ENCODE assay signal across 1 cellular context in the genomic region with DNA sequence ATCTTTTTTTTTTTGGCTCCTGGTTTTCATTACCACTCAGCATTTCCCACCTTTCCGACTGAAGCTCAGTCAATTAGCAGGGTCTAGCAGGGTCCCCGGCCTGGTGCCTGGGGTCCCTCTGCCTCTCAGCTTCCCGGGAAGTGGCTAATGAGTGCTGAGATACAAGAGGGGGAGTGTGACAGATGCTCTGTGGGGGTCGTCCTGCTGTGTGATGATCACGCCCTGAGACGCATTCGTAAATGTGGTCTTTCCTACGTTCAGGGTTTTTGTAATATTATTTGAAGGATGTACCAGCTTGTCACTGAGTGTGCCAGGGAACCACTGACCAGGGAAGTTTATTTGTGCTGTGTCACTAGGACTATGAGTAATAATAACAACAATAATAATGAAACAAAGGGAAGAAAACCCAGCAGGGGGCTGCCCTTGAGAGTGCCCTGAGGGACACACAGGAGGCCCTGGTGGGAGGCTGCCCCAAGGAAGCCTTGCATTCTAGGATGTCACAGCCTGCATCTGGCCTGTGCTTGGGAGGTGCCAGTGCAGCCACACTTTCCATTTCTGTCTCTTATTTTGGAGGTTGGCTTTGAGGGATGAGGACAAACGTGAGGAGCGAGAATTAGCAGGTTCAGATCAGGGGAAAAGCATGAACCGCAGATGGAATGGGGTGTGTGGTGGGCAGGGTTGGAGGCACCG.
TF ChIP-seq lines count a peak whose summit lies in the region.

No MANE protein-coding gene starts in this region.

TF ChIP-seq in HEK293, 187 proteins besides CTCF, POLR2A, EP300 and RAD21 (continued from another document):
- TF ChIP-seq, protein P1, sequence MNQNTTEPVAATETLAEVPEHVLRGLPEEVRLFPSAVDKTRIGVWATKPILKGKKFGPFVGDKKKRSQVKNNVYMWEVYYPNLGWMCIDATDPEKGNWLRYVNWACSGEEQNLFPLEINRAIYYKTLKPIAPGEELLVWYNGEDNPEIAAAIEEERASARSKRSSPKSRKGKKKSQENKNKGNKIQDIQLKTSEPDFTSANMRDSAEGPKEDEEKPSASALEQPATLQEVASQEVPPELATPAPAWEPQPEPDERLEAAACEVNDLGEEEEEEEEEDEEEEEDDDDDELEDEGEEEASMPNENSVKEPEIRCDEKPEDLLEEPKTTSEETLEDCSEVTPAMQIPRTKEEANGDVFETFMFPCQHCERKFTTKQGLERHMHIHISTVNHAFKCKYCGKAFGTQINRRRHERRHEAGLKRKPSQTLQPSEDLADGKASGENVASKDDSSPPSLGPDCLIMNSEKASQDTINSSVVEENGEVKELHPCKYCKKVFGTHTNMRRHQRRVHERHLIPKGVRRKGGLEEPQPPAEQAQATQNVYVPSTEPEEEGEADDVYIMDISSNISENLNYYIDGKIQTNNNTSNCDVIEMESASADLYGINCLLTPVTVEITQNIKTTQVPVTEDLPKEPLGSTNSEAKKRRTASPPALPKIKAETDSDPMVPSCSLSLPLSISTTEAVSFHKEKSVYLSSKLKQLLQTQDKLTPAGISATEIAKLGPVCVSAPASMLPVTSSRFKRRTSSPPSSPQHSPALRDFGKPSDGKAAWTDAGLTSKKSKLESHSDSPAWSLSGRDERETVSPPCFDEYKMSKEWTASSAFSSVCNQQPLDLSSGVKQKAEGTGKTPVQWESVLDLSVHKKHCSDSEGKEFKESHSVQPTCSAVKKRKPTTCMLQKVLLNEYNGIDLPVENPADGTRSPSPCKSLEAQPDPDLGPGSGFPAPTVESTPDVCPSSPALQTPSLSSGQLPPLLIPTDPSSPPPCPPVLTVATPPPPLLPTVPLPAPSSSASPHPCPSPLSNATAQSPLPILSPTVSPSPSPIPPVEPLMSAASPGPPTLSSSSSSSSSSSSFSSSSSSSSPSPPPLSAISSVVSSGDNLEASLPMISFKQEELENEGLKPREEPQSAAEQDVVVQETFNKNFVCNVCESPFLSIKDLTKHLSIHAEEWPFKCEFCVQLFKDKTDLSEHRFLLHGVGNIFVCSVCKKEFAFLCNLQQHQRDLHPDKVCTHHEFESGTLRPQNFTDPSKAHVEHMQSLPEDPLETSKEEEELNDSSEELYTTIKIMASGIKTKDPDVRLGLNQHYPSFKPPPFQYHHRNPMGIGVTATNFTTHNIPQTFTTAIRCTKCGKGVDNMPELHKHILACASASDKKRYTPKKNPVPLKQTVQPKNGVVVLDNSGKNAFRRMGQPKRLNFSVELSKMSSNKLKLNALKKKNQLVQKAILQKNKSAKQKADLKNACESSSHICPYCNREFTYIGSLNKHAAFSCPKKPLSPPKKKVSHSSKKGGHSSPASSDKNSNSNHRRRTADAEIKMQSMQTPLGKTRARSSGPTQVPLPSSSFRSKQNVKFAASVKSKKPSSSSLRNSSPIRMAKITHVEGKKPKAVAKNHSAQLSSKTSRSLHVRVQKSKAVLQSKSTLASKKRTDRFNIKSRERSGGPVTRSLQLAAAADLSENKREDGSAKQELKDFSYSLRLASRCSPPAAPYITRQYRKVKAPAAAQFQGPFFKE (tag by site-specific recombination; IDR thresholded peaks at IDR 0.05; ENCODE audit: borderline replicate concordance) = no peak
- TF ChIP-seq HOXA7 (CRISPR knock-in tag; IDR thresholded peaks at IDR 0.05; ENCODE audit: borderline replicate concordance) (no peak), ZNF266 (tag by site-specific recombination; IDR thresholded peaks at IDR 0.05; ENCODE audit: low read depth) (no peak), ZIC2 (tag by site-specific recombination; IDR thresholded peaks at IDR 0.05) (peak; percentile 43), MZF1 (tag by site-specific recombination; IDR thresholded peaks at IDR 0.05; ENCODE audit: borderline replicate concordance) (no peak), ZFP3 (tag by site-specific recombination; IDR thresholded peaks at IDR 0.05; ENCODE audit: low read depth) (no peak), ZNF433 (tag by site-specific recombination; IDR thresholded peaks at IDR 0.05; ENCODE audit: low read depth) (no peak), GLIS1 (tag by site-specific recombination; IDR thresholded peaks at IDR 0.05) (peak; percentile 45), TCF7L2 (IDR thresholded peaks at IDR 0.05; ENCODE audit: borderline replicate concordance, low read depth, low read length) (no peak), ZNF76 (tag by site-specific recombination; IDR thresholded peaks at IDR 0.05; ENCODE audit: borderline replicate concordance, low read depth) (no peak), EGR2 (tag by site-specific recombination; IDR thresholded peaks at IDR 0.05; ENCODE audit: low read depth) (no peak)
- TF ChIP-seq, protein P2, sequence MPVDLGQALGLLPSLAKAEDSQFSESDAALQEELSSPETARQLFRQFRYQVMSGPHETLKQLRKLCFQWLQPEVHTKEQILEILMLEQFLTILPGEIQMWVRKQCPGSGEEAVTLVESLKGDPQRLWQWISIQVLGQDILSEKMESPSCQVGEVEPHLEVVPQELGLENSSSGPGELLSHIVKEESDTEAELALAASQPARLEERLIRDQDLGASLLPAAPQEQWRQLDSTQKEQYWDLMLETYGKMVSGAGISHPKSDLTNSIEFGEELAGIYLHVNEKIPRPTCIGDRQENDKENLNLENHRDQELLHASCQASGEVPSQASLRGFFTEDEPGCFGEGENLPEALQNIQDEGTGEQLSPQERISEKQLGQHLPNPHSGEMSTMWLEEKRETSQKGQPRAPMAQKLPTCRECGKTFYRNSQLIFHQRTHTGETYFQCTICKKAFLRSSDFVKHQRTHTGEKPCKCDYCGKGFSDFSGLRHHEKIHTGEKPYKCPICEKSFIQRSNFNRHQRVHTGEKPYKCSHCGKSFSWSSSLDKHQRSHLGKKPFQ (tag by site-specific recombination; IDR thresholded peaks at IDR 0.05) = no peak
- TF ChIP-seq, protein P3, sequence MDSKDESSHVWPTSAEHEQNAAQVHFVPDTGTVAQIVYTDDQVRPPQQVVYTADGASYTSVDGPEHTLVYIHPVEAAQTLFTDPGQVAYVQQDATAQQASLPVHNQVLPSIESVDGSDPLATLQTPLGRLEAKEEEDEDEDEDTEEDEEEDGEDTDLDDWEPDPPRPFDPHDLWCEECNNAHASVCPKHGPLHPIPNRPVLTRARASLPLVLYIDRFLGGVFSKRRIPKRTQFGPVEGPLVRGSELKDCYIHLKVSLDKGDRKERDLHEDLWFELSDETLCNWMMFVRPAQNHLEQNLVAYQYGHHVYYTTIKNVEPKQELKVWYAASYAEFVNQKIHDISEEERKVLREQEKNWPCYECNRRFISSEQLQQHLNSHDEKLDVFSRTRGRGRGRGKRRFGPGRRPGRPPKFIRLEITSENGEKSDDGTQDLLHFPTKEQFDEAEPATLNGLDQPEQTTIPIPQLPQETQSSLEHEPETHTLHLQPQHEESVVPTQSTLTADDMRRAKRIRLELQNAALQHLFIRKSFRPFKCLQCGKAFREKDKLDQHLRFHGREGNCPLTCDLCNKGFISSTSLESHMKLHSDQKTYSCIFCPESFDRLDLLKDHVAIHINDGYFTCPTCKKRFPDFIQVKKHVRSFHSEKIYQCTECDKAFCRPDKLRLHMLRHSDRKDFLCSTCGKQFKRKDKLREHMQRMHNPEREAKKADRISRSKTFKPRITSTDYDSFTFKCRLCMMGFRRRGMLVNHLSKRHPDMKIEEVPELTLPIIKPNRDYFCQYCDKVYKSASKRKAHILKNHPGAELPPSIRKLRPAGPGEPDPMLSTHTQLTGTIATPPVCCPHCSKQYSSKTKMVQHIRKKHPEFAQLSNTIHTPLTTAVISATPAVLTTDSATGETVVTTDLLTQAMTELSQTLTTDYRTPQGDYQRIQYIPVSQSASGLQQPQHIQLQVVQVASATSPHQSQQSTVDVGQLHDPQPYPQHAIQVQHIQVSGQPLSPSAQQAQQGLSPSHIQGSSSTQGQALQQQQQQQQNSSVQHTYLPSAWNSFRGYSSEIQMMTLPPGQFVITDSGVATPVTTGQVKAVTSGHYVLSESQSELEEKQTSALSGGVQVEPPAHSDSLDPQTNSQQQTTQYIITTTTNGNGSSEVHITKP (tag by site-specific recombination; IDR thresholded peaks at IDR 0.05) = no peak
- TF ChIP-seq, protein P4, sequence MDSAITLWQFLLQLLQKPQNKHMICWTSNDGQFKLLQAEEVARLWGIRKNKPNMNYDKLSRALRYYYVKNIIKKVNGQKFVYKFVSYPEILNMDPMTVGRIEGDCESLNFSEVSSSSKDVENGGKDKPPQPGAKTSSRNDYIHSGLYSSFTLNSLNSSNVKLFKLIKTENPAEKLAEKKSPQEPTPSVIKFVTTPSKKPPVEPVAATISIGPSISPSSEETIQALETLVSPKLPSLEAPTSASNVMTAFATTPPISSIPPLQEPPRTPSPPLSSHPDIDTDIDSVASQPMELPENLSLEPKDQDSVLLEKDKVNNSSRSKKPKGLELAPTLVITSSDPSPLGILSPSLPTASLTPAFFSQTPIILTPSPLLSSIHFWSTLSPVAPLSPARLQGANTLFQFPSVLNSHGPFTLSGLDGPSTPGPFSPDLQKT (IDR thresholded peaks at IDR 0.05; ENCODE audit: borderline replicate concordance, low read depth, low read length) = no peak
